In the genomic region with DNA sequence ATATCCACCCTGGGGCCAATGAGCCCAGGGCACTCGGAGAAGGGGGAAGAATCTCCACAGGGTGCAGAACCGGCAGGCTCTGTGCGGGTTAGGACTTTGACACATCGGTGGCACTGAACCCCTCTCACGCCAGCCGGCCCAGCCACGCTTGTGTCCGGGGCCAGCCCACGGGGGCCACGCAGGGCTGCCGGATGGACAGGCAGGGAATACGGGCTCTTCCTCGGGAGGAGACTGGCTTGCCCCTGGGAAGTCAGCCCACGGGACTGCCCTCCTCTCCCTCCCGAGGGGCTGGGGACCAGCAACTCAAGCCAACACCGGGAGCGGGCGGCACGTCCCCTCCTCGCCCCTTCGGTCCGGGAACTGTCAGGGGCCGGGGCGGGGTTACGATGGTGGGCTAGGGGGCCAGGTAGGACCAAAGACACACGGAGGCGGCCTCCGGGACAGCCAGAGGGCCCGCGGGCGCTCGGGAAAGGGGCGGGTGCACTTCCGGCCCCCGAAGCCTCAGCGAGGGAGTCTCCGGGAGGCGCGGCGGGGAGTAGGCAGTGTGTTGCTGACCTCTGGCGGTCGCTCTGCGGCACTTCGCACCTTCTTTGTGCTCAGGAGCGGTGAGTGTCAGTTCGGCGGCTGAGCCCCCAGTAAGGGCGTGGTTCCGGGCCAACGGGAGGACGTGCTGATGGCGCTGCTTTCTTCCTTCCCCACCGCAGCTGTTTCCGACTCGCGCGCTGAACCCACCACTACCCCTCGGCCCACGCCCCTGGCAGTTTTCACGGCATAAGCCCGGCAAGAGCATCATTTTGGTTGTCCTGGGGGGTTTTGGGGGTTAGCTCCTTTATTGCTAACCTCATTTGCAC, we compare ENCODE assay signal across 8 cellular contexts. TPM values are rescaled to one million over a fixed set of nuclear protein-coding genes. Genes with fewer than 3 reads are reported as not detected.
A peak's percentile ranks its signal among the peaks of the same experiment; 100 is the strongest.
DNase-seq lines count a peak whose midpoint lies in the region; ATAC-seq and TF ChIP-seq lines count a peak whose summit lies in the region.

No MANE protein-coding gene starts in this region.

- no peaks in the 10 kb centered on the region for H3K27me3 ChIP-seq in BLaER1 treated with 17β-estradiol and CSF1 and Interleukin-3, amounts not matched to agents 10 nM and 100 nM
- H3K27me3 ChIP-seq in ectodermal cell (ENCODE audit: control insufficient read depth, insufficient read depth, low read length, poor library complexity, severe bottlenecking) (no peaks in the 10 kb centered on the region), lung (ENCODE audit: control insufficient read depth, insufficient read depth) (no peaks in the 10 kb centered on the region)

- H3K9me3 ChIP-seq in BLaER1 treated with 17β-estradiol and CSF1 and Interleukin-3, amounts not matched to agents 10 nM and 100 nM (replicated peaks in 1 of 11), result no peaks in the 10 kb centered on the region
- H3K9me3 ChIP-seq in ectodermal cell (ENCODE audit: control insufficient read depth, low read length) (no peaks in the 10 kb centered on the region), lung (ENCODE audit: control insufficient read depth in 2 of 2, insufficient read depth in 1 of 2, low read length in 1 of 2) (no peaks in the 10 kb centered on the region)

- TF ChIP-seq CTCF in lung (IDR thresholded peaks at IDR 0.05; ENCODE audit: control extremely low read depth, extremely low read depth), result peak; percentile 81

- H3K27ac ChIP-seq in BLaER1 treated with 17β-estradiol and CSF1 and Interleukin-3, amounts not matched to agents 10 nM and 100 nM, result peak overlapping the region; percentile 56 to 83 (median 75); a peak in 21 of 22 replicates
- H3K27ac ChIP-seq in ectodermal cell (ENCODE audit: insufficient read depth, low read depth, low read length, poor library complexity, severe bottlenecking), result no peak overlapping the region
- H3K27ac ChIP-seq in lung (ENCODE audit: low read depth in 1 of 2, low read length in 1 of 2), result peak overlapping the region in 1 of 2 donors; percentile 18

- peak; percentile 98 for ATAC-seq in HG03432 (IDR thresholded peaks at IDR 0.05; ENCODE audit: unreplicated experiment)
- ATAC-seq in lung (ENCODE audit: insufficient read depth, low FRiP score), result peak; percentile 99

- peak overlapping the region; percentile 57 to 73 (median 65) for H3K4me3 ChIP-seq in BLaER1 treated with 17β-estradiol and CSF1 and Interleukin-3, amounts not matched to agents 10 nM and 100 nM
- H3K4me3 ChIP-seq in ectodermal cell (ENCODE audit: insufficient read depth, low read depth, low read length) (peak overlapping the region; percentile 51), lung (peak overlapping the region; percentile 41)

- H3K4me2 ChIP-seq in BLaER1 treated with 17β-estradiol and CSF1 and Interleukin-3, amounts not matched to agents 10 nM and 100 nM, result peak overlapping the region; percentile 76 to 97 (median 88)

- no peaks in the 10 kb centered on the region for H3K36me3 ChIP-seq in BLaER1 treated with 17β-estradiol and CSF1 and Interleukin-3, amounts not matched to agents 10 nM and 100 nM
- no peaks in the 10 kb centered on the region for H3K36me3 ChIP-seq in ectodermal cell (ENCODE audit: control insufficient read depth, insufficient read depth, low read length)
- no peaks in the 10 kb centered on the region for H3K36me3 ChIP-seq in lung (ENCODE audit: control insufficient read depth in 2 of 2, insufficient read depth in 2 of 2, low read length in 2 of 2)

- WGBS in ectodermal cell, 2 experiments, result 15 to 17% methylated on average over 61 of the region's 61 CpGs
- 3 to 4% methylated on average over 58 to 61 of the region's 61 CpGs for WGBS in lung, 2 donors

- peak overlapping the region; percentile 65 to 84 (median 81) for H3K9ac ChIP-seq in BLaER1 treated with 17β-estradiol and CSF1 and Interleukin-3, amounts not matched to agents 10 nM and 100 nM

- DNase-seq in GM19238 (ENCODE audit: insufficient read length, low spot score) (peak; percentile 89), NCI-H526 (lab: John Stamatoyannopoulos, UW) (peak; percentile 67 to 90), lung (ENCODE audit: low spot score) (peak; percentile 83)
- DNase-seq in activated CD4-positive, alpha-beta T cell treated with anti-CD3 and anti-CD28 coated beads, Interleukin-2, amount 50 U/mL, for 4 hours, result peak; percentile 76 to 80
- DNase-seq in stimulated activated CD4-positive, alpha-beta T cell treated with anti-CD3 and anti-CD28 coated beads, TNF-alpha, amount 100 ng/mL, for 1 hour (ENCODE audit: low read depth in 3 of 3, low spot score in 1 of 3), result peak; percentile 68 to 76 (median 72)

- H4K20me1 ChIP-seq in BLaER1 treated with 17β-estradiol and CSF1 and Interleukin-3, amounts not matched to agents 10 nM and 100 nM, result no peaks in the 10 kb centered on the region

- H3K4me1 ChIP-seq in BLaER1 treated with 17β-estradiol and CSF1 and Interleukin-3, amounts not matched to agents 10 nM and 100 nM, result peaks cover 9 to 21% (median 13%) of the 10 kb centered on the region in 10 experiments; a peak in 19 of 20 replicates
- H3K4me1 ChIP-seq in ectodermal cell (ENCODE audit: control insufficient read depth, insufficient read depth, low read length) (no peaks in the 10 kb centered on the region), lung (ENCODE audit: control insufficient read depth in 2 of 2, insufficient read depth in 2 of 2, low read length in 2 of 2) (peaks cover 0 to 8% of the 10 kb centered on the region in 2 donors)

RNA-seq across cellular contexts. Expression of a gene that starts 5.1 kb away (rescaled TPM):
- polyA plus RNA-seq in ectodermal cell (2013, experiment 1 of 4), result not detected
- polyA plus RNA-seq in ectodermal cell (2013, experiment 2 of 4), result not detected
- not detected for polyA plus RNA-seq in ectodermal cell (2013, experiment 3 of 4)
- not detected for polyA plus RNA-seq in ectodermal cell (2013, experiment 4 of 4)
- under 1 TPM in 1 of 2 donors, not detected in 1; 0.09 TPM for total RNA-seq in lung
- under 1 TPM in 1 of 2 donors, not detected in 1; 0.01 TPM for polyA plus RNA-seq in lung

RNA-seq across cellular contexts. Expression of a gene that starts 25.1 kb away (rescaled TPM):
- not detected for polyA plus RNA-seq in ectodermal cell (2013, experiment 1 of 4)
- not detected for polyA plus RNA-seq in ectodermal cell (2013, experiment 2 of 4)
- polyA plus RNA-seq in ectodermal cell (2013, experiment 3 of 4), result 0.27 TPM
- not detected for polyA plus RNA-seq in ectodermal cell (2013, experiment 4 of 4)
- total RNA-seq in lung, result 10 to 100 TPM in 1 of 2 donors, 1 to 10 TPM in 1; 8.7 to 22.7 TPM
- polyA plus RNA-seq in lung, result 1 to 10 TPM in 1 of 2 donors, under 1 TPM in 1; 0.85 to 4.1 TPM
